14 cellular contexts compared by ENCODE assay signal in genomic region chr19:44282846-44283245, GRCh38. TPM values are rescaled to one million over a fixed set of nuclear protein-coding genes. Genes with fewer than 3 reads are reported as not detected.
DNase-seq lines count a peak whose midpoint lies in the region; ATAC-seq and TF ChIP-seq lines count a peak whose summit lies in the region.
"Had no signal": no experiment of that assay in that cellular context is flagged by ENCODE, and none has a peak within 500 bp of the region (broad histone marks: within the 10 kb centered on the region; RNA-seq: fewer than 3 reads in every experiment).

No MANE protein-coding gene starts in this region.

- H3K36me3 ChIP-seq in RWPE2 (ENCODE audit: low read depth) = peaks cover 4% of the 10 kb centered on the region; the same call in 1 of the 2 replicates

- peaks cover 28% of the 10 kb centered on the region for H3K9me3 Mint-ChIP-seq in HFFc6
- peaks cover 79% of the 10 kb centered on the region for H3K9me3 Mint-ChIP-seq in T-helper 2 cell treated with Interferon-gamma antibody and Interleukin-4, amounts not matched to agents 5 μg/mL and 100 μg/mL, for 36 hours

- H3K4me1 ChIP-seq in RWPE2 (ENCODE audit: insufficient read depth, poor library complexity, severe bottlenecking) = peaks cover 3% of the 10 kb centered on the region
- H3K4me1 ChIP-seq: SJCRH30 had no signal

- peaks cover 2% of the 10 kb centered on the region; the same call in 1 of the 2 replicates for H3K27me3 Mint-ChIP-seq in HFFc6 (ENCODE audit: insufficient read depth)
- H3K27me3 Mint-ChIP-seq in T-helper 2 cell treated with Interferon-gamma antibody and Interleukin-4, amounts not matched to agents 5 μg/mL and 100 μg/mL, for 36 hours (ENCODE audit: low read depth) = no peaks in the 10 kb centered on the region

- H3K27me3 ChIP-seq in RWPE2 (ENCODE audit: insufficient read depth, poor library complexity, severe bottlenecking) = no peaks in the 10 kb centered on the region
- H3K27me3 ChIP-seq: SJCRH30 had no signal

- H3K4me3 ChIP-seq in RWPE2 (ENCODE audit: severe bottlenecking) (no peak overlapping the region), fibroblast of the aortic adventitia (ENCODE audit: low read depth, low read length) (no peak overlapping the region)
- H3K4me3 ChIP-seq: SJCRH30 had no signal

- no peak overlapping the region for H3K4me3 Mint-ChIP-seq in HFFc6
- H3K4me3 Mint-ChIP-seq in T-helper 2 cell treated with Interferon-gamma antibody and Interleukin-4, amounts not matched to agents 5 μg/mL and 100 μg/mL, for 36 hours = no peak overlapping the region

- H3K36me3 Mint-ChIP-seq in HFFc6 (ENCODE audit: low read depth) = peaks cover 14% of the 10 kb centered on the region
- peaks cover 9% of the 10 kb centered on the region for H3K36me3 Mint-ChIP-seq in T-helper 2 cell treated with Interferon-gamma antibody and Interleukin-4, amounts not matched to agents 5 μg/mL and 100 μg/mL, for 36 hours (ENCODE audit: low read depth)

- no peak for TF ChIP-seq CTCF in HFFc6 (IDR thresholded peaks at IDR 0.05)
- TF ChIP-seq CTCF in RWPE2 (IDR thresholded peaks at IDR 0.05; ENCODE audit: poor library complexity, severe bottlenecking) = no peak
- TF ChIP-seq CTCF in fibroblast of the aortic adventitia (IDR thresholded peaks at IDR 0.05; ENCODE audit: insufficient read depth, low read length) = no peak

- ATAC-seq in RWPE2 (ENCODE audit: low read depth) (peak; percentile 81), HG02840 (IDR thresholded peaks at IDR 0.05; ENCODE audit: low FRiP score, unreplicated experiment) (no peak)
- ATAC-seq: Panc1 had no signal

- no peak overlapping the region for H3K27ac Mint-ChIP-seq in HFFc6
- no peak overlapping the region for H3K27ac Mint-ChIP-seq in T-helper 2 cell treated with Interferon-gamma antibody and Interleukin-4, amounts not matched to agents 5 μg/mL and 100 μg/mL, for 36 hours

- peak; percentile 16 for DNase-seq in Daoy (ENCODE audit: low read depth)
- peak; percentile 8 for DNase-seq in HFFc6
- no peak for DNase-seq in RWPE2 (ENCODE audit: low spot score)
- DNase-seq in fibroblast of the aortic adventitia (ENCODE audit: low read depth) = peak; percentile 2
- DNase-seq in epidermal melanocyte (ENCODE audit: insufficient read length, low spot score) = no peak
- no peak for DNase-seq in dedifferentiated amniotic fluid mesenchymal stem cell (ENCODE audit: extremely low spot score)
- DNase-seq in T-helper 2 cell treated with Interferon-gamma antibody and Interleukin-4, amounts not matched to agents 5 μg/mL and 100 μg/mL, for 36 hours (ENCODE audit: low spot score) = no peak
- DNase-seq: COR-L47, DMS153, NCI-H1930, NCI-H446 treated with DMSO at 0.1 percent for 48 hours, SJCRH30 had no signal

- H3K9me3 ChIP-seq in RWPE2 (ENCODE audit: severe bottlenecking) = no peaks in the 10 kb centered on the region

- H3K4me1 Mint-ChIP-seq in HFFc6 (ENCODE audit: low read depth) = peaks cover 27% of the 10 kb centered on the region
- H3K4me1 Mint-ChIP-seq in T-helper 2 cell treated with Interferon-gamma antibody and Interleukin-4, amounts not matched to agents 5 μg/mL and 100 μg/mL, for 36 hours (ENCODE audit: low read depth) = no peaks in the 10 kb centered on the region

- no peak overlapping the region for H3K27ac ChIP-seq in RWPE2 (ENCODE audit: poor library complexity, severe bottlenecking)
- H3K27ac ChIP-seq: SJCRH30 had no signal

RNA-seq across cellular contexts. Expression of gene ZNF235, which starts 22.0 kb away (rescaled TPM):
- total RNA-seq in Daoy (2014; rRNA removed; shearing (Covaris generic)) = 2.0 and 4.8 TPM in 2 replicates
- total RNA-seq in HFFc6 (2021; fragmentation: NEBNext Ultra II Directional; extraction: Animal tissue kit (Norgen Biotek cat#: 25700)) = 1 to 10 TPM; 1.6 to 2.1 (median 1.9) TPM
- 1.4 and 4.9 TPM in 2 replicates for total RNA-seq in fibroblast of the aortic adventitia (ENCODE audit: low replicate concordance)

RNA-seq across cellular contexts. Expression of gene ZNF233, which starts 23.2 kb away (rescaled TPM):
- 0.12 and 0.29 TPM in 2 replicates for total RNA-seq in Daoy (2014; rRNA removed; shearing (Covaris generic))
- total RNA-seq in HFFc6 (2021; fragmentation: NEBNext Ultra II Directional; extraction: Animal tissue kit (Norgen Biotek cat#: 25700)) = 1 to 10 TPM in 1 of 6 experiments, under 1 TPM in 5; 0.36 to 1.2 (median 0.68) TPM
- total RNA-seq in fibroblast of the aortic adventitia (ENCODE audit: low replicate concordance) = 0.16 and 0.99 TPM in 2 replicates

Comparison
In these comparisons a context has a peak if more than half of its experiments do, and no peak if none do; other contexts are left out.
1. DNase-seq: peak in Daoy (single experiment), HFFc6 (single experiment) and fibroblast of the aortic adventitia (single experiment); none in RWPE2 (single experiment), epidermal melanocyte (single experiment), dedifferentiated amniotic fluid mesenchymal stem cell (single experiment) and T-helper 2 cell treated with Interferon-gamma antibody and Interleukin-4, amounts not matched to agents 5 μg/mL and 100 μg/mL, for 36 hours (single experiment).